Comparison of ENCODE assay signal across 22 cellular contexts in the genomic region with DNA sequence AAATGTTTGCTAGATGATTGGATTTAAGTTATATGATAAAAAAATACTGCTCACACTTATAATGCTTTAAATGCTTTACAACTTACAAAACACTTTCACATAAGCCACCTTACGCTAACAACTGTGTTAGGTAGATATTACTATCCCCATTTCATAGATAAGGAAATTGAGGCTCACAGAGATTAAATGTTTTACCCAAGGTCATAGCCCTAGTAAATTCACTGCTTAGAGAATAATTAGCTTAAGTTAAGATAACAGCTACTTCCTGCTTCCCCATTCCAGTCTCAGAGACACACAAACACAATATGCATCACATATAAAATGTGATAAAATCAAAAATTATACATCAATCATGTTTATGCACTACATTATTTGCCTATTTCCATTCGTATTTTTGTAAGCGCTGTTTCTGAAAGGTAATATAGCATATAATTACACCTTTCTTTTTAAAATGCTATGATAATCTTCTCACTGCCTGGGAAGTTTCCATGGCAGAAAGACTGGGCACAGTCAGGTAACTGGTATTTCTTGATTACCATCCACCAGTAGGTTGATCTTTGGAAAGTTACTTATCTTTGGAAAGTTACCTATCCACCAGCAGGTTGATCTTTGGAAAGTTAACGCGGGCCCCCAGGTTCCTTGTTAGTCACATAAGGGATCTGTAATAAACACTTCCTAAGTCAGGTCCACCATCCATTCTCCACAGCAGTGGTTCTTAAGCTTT.
A peak's percentile ranks its signal among the peaks of the same experiment; 100 is the strongest.
DNase-seq lines count a peak whose midpoint lies in the region; ATAC-seq, FAIRE-seq and TF ChIP-seq lines count a peak whose summit lies in the region.
"Had no signal": no experiment of that assay in that cellular context is flagged by ENCODE, and none has a peak within 500 bp of the region (broad histone marks: within the 10 kb centered on the region; RNA-seq: fewer than 3 reads in every experiment).

No MANE protein-coding gene starts in this region.

- H3K4me3 ChIP-seq in Peyer's patch (peak overlapping the region in 1 of 4 donors; percentile 17), kidney (ENCODE audit: low read length in 2 of 2) (no peak overlapping the region), small intestine (ENCODE audit: low read depth in 1 of 2, low read length in 2 of 2) (peak overlapping the region in 1 of 2 donors; percentile 34)
- H3K4me3 ChIP-seq: ascending aorta, BLaER1, GM12878, suprapubic skin had no signal

- no peak overlapping the region for H3K9ac ChIP-seq in kidney (ENCODE audit: low read length in 2 of 2)
- H3K9ac ChIP-seq: BLaER1 had no signal

- peak; percentile 18 for ATAC-seq in HG02588 (IDR thresholded peaks at IDR 0.05; ENCODE audit: unreplicated experiment)
- ATAC-seq in GM18519 (IDR thresholded peaks at IDR 0.05; ENCODE audit: low FRiP score, unreplicated experiment), result no peak
- no peak for ATAC-seq in GM18870 (IDR thresholded peaks at IDR 0.05; ENCODE audit: unreplicated experiment)
- ATAC-seq: activated CD4-positive, alpha-beta T cell treated with anti-CD3 and anti-CD28 coated beads for 36 hours; GM12878 had no signal

- H3K4me1 ChIP-seq in Peyer's patch, result peaks cover 0 to 32% (median 0%) of the 10 kb centered on the region in 4 donors
- H3K4me1 ChIP-seq in kidney (ENCODE audit: control insufficient read depth in 1 of 2, insufficient read depth in 1 of 2, low read depth in 1 of 2, low read length in 2 of 2), result peaks cover 9 to 36% of the 10 kb centered on the region in 2 donors
- peaks cover 2 to 9% of the 10 kb centered on the region in 2 donors for H3K4me1 ChIP-seq in small intestine (ENCODE audit: control insufficient read depth in 2 of 2, insufficient read depth in 1 of 2, low read depth in 1 of 2, low read length in 1 of 2)
- H3K4me1 ChIP-seq: BLaER1 had no signal

- H3K27ac ChIP-seq in Peyer's patch (peak overlapping the region in 3 of 4 donors; percentile 44 to 82 (median 79)), kidney (ENCODE audit: low read depth in 2 of 2, low read length in 2 of 2) (peak overlapping the region; percentile 64 to 82), small intestine (ENCODE audit: low read depth in 1 of 2, low read length in 1 of 2) (peak overlapping the region; percentile 81 to 90)
- H3K27ac ChIP-seq: BLaER1, suprapubic skin had no signal

- peak; percentile 62 for FAIRE-seq in kidney (lab: Jason Lieb, UNC)
- FAIRE-seq in small intestine (lab: Jason Lieb, UNC), result peak; percentile 41
- FAIRE-seq: endometrium, GM12878 had no signal

- TF ChIP-seq CTCF in Peyer's patch (IDR thresholded peaks at IDR 0.05), result no peak
- TF ChIP-seq CTCF in kidney (IDR thresholded peaks at IDR 0.05; ENCODE audit: borderline replicate concordance, extremely low read depth, insufficient read depth), result no peak

- H3K9me3 ChIP-seq in Peyer's patch (no peaks in the 10 kb centered on the region), kidney (ENCODE audit: control insufficient read depth in 1 of 2, low read length in 2 of 2) (no peaks in the 10 kb centered on the region), small intestine (ENCODE audit: control insufficient read depth, low read depth) (no peaks in the 10 kb centered on the region)
- H3K9me3 ChIP-seq: ascending aorta, BLaER1, suprapubic skin had no signal

- DNase-seq in Peyer's patch (no peak), kidney (no peak), small intestine (peak; percentile 84)
- no peak for DNase-seq in NK-92 treated with Interleukin-12 subunit alpha and Interleukin-12 subunit beta, amount 100 ng/mL, for 24 hours (lab: John Stamatoyannopoulos, UW)
- DNase-seq: activated CD4-positive, alpha-beta T cell treated with anti-CD3 and anti-CD28 coated beads for 36 hours; activated CD8-positive, alpha-beta memory T cell treated with anti-CD3 and anti-CD28 coated beads, Interleukin-2, amount 50 U/mL, for 4 hours; activated naive CD4-positive, alpha-beta T cell; DMS 273 treated with DMSO at 0.1 percent for 48 hours; GDM1; left ventricle myocardium superior; naive B cell; NCI-H1417; SHP77 treated with DMSO at 0.1 percent for 48 hours; stimulated activated CD4-positive, alpha-beta T cell treated with anti-CD3 and anti-CD28 coated beads, Interleukin-4, amount 100 ng/mL, for 1 hour had no signal

- TF ChIP-seq POLR2A in Peyer's patch (IDR thresholded peaks at IDR 0.05), result no peak

- H3K36me3 ChIP-seq in Peyer's patch, result no peaks in the 10 kb centered on the region
- no peaks in the 10 kb centered on the region for H3K36me3 ChIP-seq in kidney (ENCODE audit: control insufficient read depth in 1 of 2, insufficient read depth in 2 of 2, low read length in 2 of 2)
- no peaks in the 10 kb centered on the region for H3K36me3 ChIP-seq in small intestine (ENCODE audit: control insufficient read depth in 2 of 2, insufficient read depth in 2 of 2, low read length in 2 of 2)
- H3K36me3 ChIP-seq: ascending aorta, BLaER1, suprapubic skin had no signal

- H3K27me3 ChIP-seq in Peyer's patch, result no peaks in the 10 kb centered on the region
- no peaks in the 10 kb centered on the region for H3K27me3 ChIP-seq in small intestine (ENCODE audit: control insufficient read depth in 2 of 2, insufficient read depth in 2 of 2, low read length in 2 of 2)
- H3K27me3 ChIP-seq: ascending aorta, BLaER1, suprapubic skin had no signal

- WGBS in small intestine, 3 donors, result 16 to 66% (median 33%) methylated on average over 5 of the region's 5 CpGs

- intact Hi-C loops in kidney (cut with DNase I), result no loop called here
